In the genomic region with DNA sequence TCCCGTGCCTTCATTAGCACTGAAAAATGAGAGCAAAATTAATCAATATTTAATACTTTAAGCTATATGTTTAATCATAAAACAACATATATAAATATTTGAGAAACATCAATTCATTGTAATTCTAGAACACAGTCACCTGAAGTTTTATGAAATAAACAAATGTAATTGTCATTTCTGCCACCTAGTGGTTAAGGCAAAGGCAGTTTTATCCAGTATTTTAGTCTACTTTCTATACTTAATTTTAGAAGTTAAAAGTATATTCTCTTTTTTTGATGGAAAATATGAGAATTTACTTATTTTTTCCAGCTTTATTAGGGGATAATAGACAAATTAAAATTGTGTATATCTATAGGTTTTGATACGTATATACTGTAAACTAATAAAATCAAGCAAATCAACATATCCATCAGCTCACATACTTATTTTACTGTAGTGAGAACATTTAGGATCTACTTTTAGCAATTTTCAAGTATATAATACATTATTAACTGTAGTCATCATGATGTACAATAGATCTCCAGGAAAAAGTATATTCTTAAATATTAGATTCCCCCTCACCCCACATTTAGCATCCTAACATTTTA, we compare ENCODE assay signal across 8 cellular contexts. TPM values are rescaled to one million over a fixed set of nuclear protein-coding genes. Genes with fewer than 3 reads are reported as not detected.
DNase-seq lines count a peak whose midpoint lies in the region; ATAC-seq, FAIRE-seq and TF ChIP-seq lines count a peak whose summit lies in the region.

No MANE protein-coding gene starts in this region.

- FAIRE-seq in D721Med (lab: Jason Lieb, UNC) = no peak

- intact Hi-C loops in MCF 10A (cut with micrococcal nuclease) (loop anchor here (1.0 to 10.0 kb wide), 4 partner anchors 90 to 499 kb away; a partner anchor contains a TSS), mucosa of descending colon (cut with DNase I, micrococcal nuclease) (no loop called here)

- H3K4me1 Mint-ChIP-seq in MCF 10A (ENCODE audit: insufficient read depth, unreplicated experiment) (no peaks in the 10 kb centered on the region), WTC11 (no peaks in the 10 kb centered on the region)

- H3K4me1 ChIP-seq in mucosa of descending colon (ENCODE audit: low read depth) = no peaks in the 10 kb centered on the region

- DNase-seq in D721Med (ENCODE audit: insufficient read length, low spot score) = no peak
- peak; percentile 14 for DNase-seq in KBM-7
- DNase-seq in MCF 10A (ENCODE audit: unreplicated experiment) = peak; percentile 36
- peak in 1 of 3 donors; percentile 10 for DNase-seq in mucosa of descending colon
- no peak for DNase-seq in WTC11 (ENCODE audit: low spot score)
- no peak for DNase-seq in coronary artery (ENCODE audit: low spot score)
- DNase-seq in globus pallidus (ENCODE audit: low spot score) = no peak

- BruUV-seq in MCF 10A (replicated peaks; lab: Mats Ljungman, UMichigan) = no TSS peak

- H3K9me3 Mint-ChIP-seq in MCF 10A (ENCODE audit: unreplicated experiment) (no peaks in the 10 kb centered on the region), WTC11 (no peaks in the 10 kb centered on the region)

- CTCF ChIA-PET in MCF 10A (lab: Yijun Ruan, JAX) (interaction anchor here (0.5 to 2.1 kb wide), 32 partner anchors 10 to 581 kb away, joined by 3 to 10 read pairs (median 3); a partner anchor contains a TSS), WTC11 (lab: Charles Lee) (interaction anchor here (0.5 to 1.2 kb wide), 5 partner anchors 25 to 499 kb away, joined by 3 to 4 read pairs (median 3); a partner anchor contains a TSS)

- POLR2A ChIA-PET in MCF 10A (lab: Yijun Ruan, JAX) = interaction anchor here (0.6 to 1.9 kb wide), 7 partner anchors 11 to 416 kb away, joined by 3 to 8 read pairs (median 4); a partner anchor contains a TSS
- POLR2A ChIA-PET in WTC11 (lab: Charles Lee) = interaction anchor here (0.6 kb wide), 1 partner anchor 41 kb away, joined by 3 read pairs; no protein-coding TSS in a partner anchor

- H3K36me3 Mint-ChIP-seq in MCF 10A (ENCODE audit: insufficient read depth, unreplicated experiment) (peaks cover 38% of the 10 kb centered on the region), WTC11 (peaks cover 42% of the 10 kb centered on the region)

- no peak overlapping the region for H3K27ac Mint-ChIP-seq in MCF 10A (ENCODE audit: low read depth, unreplicated experiment)
- no peak overlapping the region for H3K27ac Mint-ChIP-seq in WTC11

- in situ Hi-C loops in KBM-7 (cut with MboI; ENCODE audit: low pct_unique_long_range_greater_than_20kb, low sequenced_read_pairs) = no loop called here

- H3K4me3 Mint-ChIP-seq in MCF 10A (ENCODE audit: unreplicated experiment) = no peak overlapping the region
- no peak overlapping the region for H3K4me3 Mint-ChIP-seq in WTC11

- no peaks in the 10 kb centered on the region for H3K27me3 Mint-ChIP-seq in MCF 10A (ENCODE audit: insufficient read depth, unreplicated experiment)
- no peaks in the 10 kb centered on the region for H3K27me3 Mint-ChIP-seq in WTC11 (ENCODE audit: low read depth)

- TF ChIP-seq CTCF in D721Med (IDR thresholded peaks at IDR 0.05; ENCODE audit: insufficient read depth, missing control alignments) (peak; percentile 68), MCF 10A (IDR thresholded peaks at IDR 0.05; ENCODE audit: unreplicated experiment) (peak; percentile 44), mucosa of descending colon (IDR thresholded peaks at IDR 0.05) (peak; percentile 27), WTC11 (IDR thresholded peaks at IDR 0.05) (no peak), coronary artery (IDR thresholded peaks at IDR 0.05) (no peak)

- no peak overlapping the region for H3K4me3 ChIP-seq in mucosa of descending colon
- H3K4me3 ChIP-seq in coronary artery = no peak overlapping the region

- ATAC-seq in mucosa of descending colon (no peak), WTC11 (no peak), HG02885 (IDR thresholded peaks at IDR 0.05; ENCODE audit: poor library complexity, unreplicated experiment) (no peak)

- H3K36me3 ChIP-seq in mucosa of descending colon (ENCODE audit: low read depth) = no peaks in the 10 kb centered on the region

- no peak overlapping the region for H3K27ac ChIP-seq in coronary artery

- H3K9me3 ChIP-seq in mucosa of descending colon = no peaks in the 10 kb centered on the region

TF ChIP-seq in WTC11, 78 proteins besides CTCF, POLR2A, EP300 and RAD21:
- TF ChIP-seq GTF2I (CRISPR knock-in tag; conservative IDR thresholded peaks at IDR 0.05) (no peak), ESRRA (CRISPR knock-in tag; IDR thresholded peaks at IDR 0.05; ENCODE audit: borderline replicate concordance) (no peak)

RNA-seq across cellular contexts. Expression of a gene that starts 16.9 kb away (rescaled TPM):
- total RNA-seq in MCF 10A (2022) (7.2 and 7.3 TPM in 2 replicates), mucosa of descending colon (10 to 100 TPM in 1 of 3 donors, 1 to 10 TPM in 2; 5.2 to 10.6 (median 5.7) TPM), WTC11 (2021) (17.3 to 19.2 TPM (median 17.9 TPM) in 3 replicates)

RNA-seq across cellular contexts. Expression of a gene that starts 33.7 kb away (rescaled TPM):
- total RNA-seq in MCF 10A (2022) (2.7 and 3.1 TPM in 2 replicates), mucosa of descending colon (1 to 10 TPM; 4.1 to 7.1 (median 4.4) TPM), WTC11 (2021) (11.1 to 14.9 TPM (median 12.0 TPM) in 3 replicates)

RNA-seq across cellular contexts. Expression of a gene that starts 57.1 kb away (rescaled TPM):
- not detected in 2 replicates for total RNA-seq in MCF 10A (2022)
- 1 to 10 TPM in 1 of 3 donors, under 1 TPM in 2; 0.34 to 6.8 (median 0.55) TPM for total RNA-seq in mucosa of descending colon
- total RNA-seq in WTC11 (2021) = 16.6 to 20.3 TPM (median 17.3 TPM) in 3 replicates

Comparison
In these comparisons a context has a peak if more than half of its experiments do, and no peak if none do; other contexts are left out.
1. DNase-seq: peak in KBM-7 (single experiment) and MCF 10A (single experiment); none in D721Med (single experiment), WTC11 (single experiment), coronary artery (single experiment) and globus pallidus (single experiment).
2. CTCF ChIP-seq: peak in D721Med (single experiment), MCF 10A (single experiment) and mucosa of descending colon (single experiment); none in WTC11 (single experiment) and coronary artery (single experiment).